In the genomic region with DNA sequence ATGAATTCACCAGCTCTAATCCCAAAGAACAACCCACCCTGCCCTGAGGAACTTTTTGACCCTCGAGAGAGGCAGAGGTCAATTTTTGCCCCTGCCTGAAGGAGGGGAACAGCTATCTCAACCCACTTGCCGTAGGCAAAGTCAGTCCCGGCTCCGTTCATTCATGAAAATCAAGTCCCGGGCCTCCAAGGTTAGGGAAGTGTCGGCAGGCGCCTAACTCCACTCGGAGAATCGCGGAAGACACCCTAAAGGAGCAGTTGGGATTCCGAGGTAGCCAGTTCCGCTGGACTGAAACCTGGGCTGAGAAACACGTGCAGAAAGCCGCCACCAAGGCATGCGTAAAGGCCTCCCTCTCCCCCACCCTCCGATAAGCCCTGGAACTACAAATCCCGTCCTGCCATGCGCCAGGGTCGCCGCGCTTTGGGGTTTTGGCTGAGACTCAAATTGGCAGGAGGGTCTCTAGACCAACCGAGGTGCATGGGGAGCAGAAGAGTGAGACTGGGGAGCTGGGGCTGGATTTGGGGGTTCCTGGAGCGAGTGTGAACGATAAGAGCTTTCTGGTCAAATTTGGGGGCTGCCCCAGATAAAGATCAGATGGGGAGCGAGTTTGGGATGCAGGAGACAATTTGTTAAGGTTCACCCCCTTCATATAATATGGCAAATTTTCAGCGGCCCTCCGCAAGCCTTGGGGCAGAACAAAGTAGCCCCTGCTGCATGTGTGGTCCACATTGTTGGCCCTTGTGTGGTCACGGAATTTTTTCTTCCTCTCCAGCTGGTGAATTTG, we compare ENCODE assay signal across 8 cellular contexts. TPM values are rescaled to one million over a fixed set of nuclear protein-coding genes. Genes with fewer than 3 reads are reported as not detected.
A peak's percentile ranks its signal among the peaks of the same experiment; 100 is the strongest.
DNase-seq lines count a peak whose midpoint lies in the region; ATAC-seq lines count a peak whose summit lies in the region.

A gene (minus strand): TSS at position 290 of the 784 bp plus-strand sequence. CDS start 2,955 bp downstream, outside the sequence.

- H3K9ac ChIP-seq in NT2/D1 (ENCODE audit: insufficient read length, low read depth): peak within 1 kb of the TSS; percentile 90

- no peaks in the 10 kb centered on the region for H3K27me3 ChIP-seq in CD4-positive, alpha-beta memory T cell (ENCODE audit: insufficient read depth, low read length)
- H3K27me3 ChIP-seq in NT2/D1 (ENCODE audit: insufficient read depth, insufficient read length): no peaks in the 10 kb centered on the region

- peaks cover 0 to 1% of the 10 kb centered on the region in 2 donors for H3K27me3 Mint-ChIP-seq in CD4-positive, alpha-beta memory T cell

- POLR2A ChIA-PET in CD4-positive, alpha-beta memory T cell (lab: Charles Lee; ENCODE audit: partially characterized antibody): interaction anchor here (0.5 to 5.9 kb wide), 17 partner anchors 9 to 1798 kb away, joined by 3 to 135 read pairs (median 5); a partner anchor contains a TSS

- CTCF ChIA-PET in CD4-positive, alpha-beta memory T cell (lab: Charles Lee; ENCODE audit: partially characterized antibody): interaction anchor here (0.6 to 12.0 kb wide), 10 partner anchors 9 to 124 kb away, joined by 3 to 126 read pairs (median 4); a partner anchor contains a TSS

- ATAC-seq in HG02678 (IDR thresholded peaks at IDR 0.05; ENCODE audit: unreplicated experiment): no peak

- H3K27ac Mint-ChIP-seq in CD4-positive, alpha-beta memory T cell: peak within 1 kb of the TSS; percentile 88 to 98 (median 93)

- H3K36me3 ChIP-seq in CD4-positive, alpha-beta memory T cell (ENCODE audit: insufficient read depth, low read length): peaks cover 4% of the 10 kb centered on the region
- peaks cover 38% of the 10 kb centered on the region for H3K36me3 ChIP-seq in NT2/D1 (ENCODE audit: insufficient read depth, insufficient read length, low read length)

- peak within 1 kb of the TSS; percentile 68 for H3K27ac ChIP-seq in CD4-positive, alpha-beta memory T cell (ENCODE audit: low read depth, low read length)
- peak within 1 kb of the TSS; percentile 93 for H3K27ac ChIP-seq in epithelial cell of prostate

- peaks cover 0 to 4% (median 0%) of the 10 kb centered on the region in 8 donors for H3K9me3 Mint-ChIP-seq in CD4-positive, alpha-beta memory T cell

- peak; percentile 50 to 69 (median 55) for DNase-seq in CD4-positive, alpha-beta memory T cell
- peak; percentile 67 for DNase-seq in HK-2 (ENCODE audit: unreplicated experiment)
- peak; percentile 76 for DNase-seq in NT2/D1 (ENCODE audit: low read depth, low spot score)
- peak; percentile 74 for DNase-seq in activated CD8-positive, alpha-beta memory T cell treated with anti-CD3 and anti-CD28 coated beads, Interleukin-2, amount 50 U/mL, for 4 hours
- no peak for DNase-seq in epithelial cell of prostate (ENCODE audit: low read depth, low spot score)
- peak; percentile 42 for DNase-seq in mucosa of gallbladder (ENCODE audit: low spot score)
- DNase-seq in stimulated activated CD8-positive, alpha-beta memory T cell treated with anti-CD3 and anti-CD28 coated beads, Interleukin-7, amount 100 ng/mL, for 24 hours (ENCODE audit: low read depth): peak; percentile 58

- intact Hi-C loops in CD4-positive, alpha-beta memory T cell (cut with micrococcal nuclease): loop anchor here (1.0 to 5.0 kb wide), 2 partner anchors 28 to 42 kb away; a partner anchor contains a TSS

- peak within 1 kb of the TSS; percentile 21 to 78 for H3K4me3 ChIP-seq in CD4-positive, alpha-beta memory T cell (ENCODE audit: low read length in 2 of 2)
- H3K4me3 ChIP-seq in NT2/D1 (ENCODE audit: insufficient read length, low read depth): peak within 1 kb of the TSS; percentile 80

- peaks cover 18 to 52% (median 35%) of the 10 kb centered on the region in 4 donors for H3K4me1 Mint-ChIP-seq in CD4-positive, alpha-beta memory T cell

- H3K9me3 ChIP-seq in CD4-positive, alpha-beta memory T cell (ENCODE audit: control insufficient read depth in 1 of 2, low read length in 2 of 2): no peaks in the 10 kb centered on the region
- no peaks in the 10 kb centered on the region for H3K9me3 ChIP-seq in NT2/D1 (ENCODE audit: insufficient read depth, low read length)

- peaks cover 1 to 23% of the 10 kb centered on the region in 2 donors for H3K36me3 Mint-ChIP-seq in CD4-positive, alpha-beta memory T cell

- H3K4me3 Mint-ChIP-seq in CD4-positive, alpha-beta memory T cell: peak within 1 kb of the TSS; percentile 87 to 98 (median 92)

- peaks cover 30% of the 10 kb centered on the region for H3K4me1 ChIP-seq in CD4-positive, alpha-beta memory T cell (ENCODE audit: insufficient read depth, low read length)
- H3K4me1 ChIP-seq in NT2/D1 (ENCODE audit: insufficient read depth, insufficient read length): peaks cover 4% of the 10 kb centered on the region

RNA-seq across cellular contexts. Expression of the gene that starts here (rescaled TPM):
- 10 to 100 TPM; 66.0 to 67.2 TPM for total RNA-seq in CD4-positive, alpha-beta memory T cell
- 1 to 10 TPM in 1 of 2 donors, under 1 TPM in 1; 0.60 to 1.8 TPM for polyA plus RNA-seq in CD4-positive, alpha-beta memory T cell
- total RNA-seq in mucosa of gallbladder: 65.5 TPM
